Comparison of ENCODE assay signal across 18 cellular contexts in genomic region chr7:41336455-41336952, GRCh38.
"Had no signal": no experiment of that assay in that cellular context is flagged by ENCODE, and none has a peak within 500 bp of the region (broad histone marks: within the 10 kb centered on the region; RNA-seq: fewer than 3 reads in every experiment).

No MANE protein-coding gene starts in this region.

- H3K27ac Mint-ChIP-seq: activated CD4-positive, alpha-beta memory T cell treated with anti-CD3 and anti-CD28 coated beads for 36 hours; activated CD4-positive, alpha-beta T cell treated with anti-CD3 and anti-CD28 coated beads, Interleukin-2, amount 10 ng/mL, durations not matched to agents 7 days and 5 days; activated naive CD8-positive, alpha-beta T cell had no signal

- H3K27ac ChIP-seq: VCaP had no signal

- H3K4me3 Mint-ChIP-seq: activated CD4-positive, alpha-beta memory T cell treated with anti-CD3 and anti-CD28 coated beads for 36 hours; activated CD4-positive, alpha-beta T cell treated with anti-CD3 and anti-CD28 coated beads, Interleukin-2, amount 10 ng/mL, durations not matched to agents 7 days and 5 days; activated naive CD8-positive, alpha-beta T cell; activated T-cell treated with anti-CD3 and anti-CD28 coated beads, Interleukin-2, amount 50 U/mL, for 4 hours had no signal

- H3K4me1 Mint-ChIP-seq: activated CD4-positive, alpha-beta T cell treated with anti-CD3 and anti-CD28 coated beads, Interleukin-2, amount 10 ng/mL, durations not matched to agents 7 days and 5 days had no signal

- H3K27me3 Mint-ChIP-seq: activated CD4-positive, alpha-beta memory T cell treated with anti-CD3 and anti-CD28 coated beads for 36 hours; activated CD4-positive, alpha-beta T cell treated with anti-CD3 and anti-CD28 coated beads, Interleukin-2, amount 10 ng/mL, durations not matched to agents 7 days and 5 days; activated naive CD8-positive, alpha-beta T cell had no signal

- H3K9me3 Mint-ChIP-seq: activated CD4-positive, alpha-beta memory T cell treated with anti-CD3 and anti-CD28 coated beads for 36 hours had no signal

- DNase-seq: activated CD4-positive, alpha-beta memory T cell treated with anti-CD3 and anti-CD28 coated beads for 36 hours; activated CD4-positive, alpha-beta T cell treated with anti-CD3 and anti-CD28 coated beads, Interleukin-2, amount 10 ng/mL, durations not matched to agents 7 days and 5 days; activated CD4-positive, CD25-positive, alpha-beta regulatory T cell; activated CD8-positive, alpha-beta memory T cell treated with anti-CD3 and anti-CD28 coated beads for 24 hours; activated effector memory CD4-positive, alpha-beta T cell treated with anti-CD3 and anti-CD28 coated beads, Interleukin-2, amount 50 U/mL, for 16 hours; activated naive CD4-positive, alpha-beta T cell treated with Interleukin-2 at 50 U/mL for 16 hours; activated T-cell treated with anti-CD3 and anti-CD28 coated beads, Interleukin-2, amount 50 U/mL, for 4 hours; KG1; NCI-H1048; NCI-H146; NCI-H187 treated with DMSO at 0.1 percent for 48 hours; NCI-H2081 treated with DMSO at 0.1 percent for 48 hours; NCI-H446; NCI-H524; SIG-M5; T-helper 1 cell had no signal

- H3K36me3 Mint-ChIP-seq: activated CD4-positive, alpha-beta memory T cell treated with anti-CD3 and anti-CD28 coated beads for 36 hours; activated naive CD8-positive, alpha-beta T cell had no signal
